ENCODE assay signal across 8 cellular contexts in the genomic region with DNA sequence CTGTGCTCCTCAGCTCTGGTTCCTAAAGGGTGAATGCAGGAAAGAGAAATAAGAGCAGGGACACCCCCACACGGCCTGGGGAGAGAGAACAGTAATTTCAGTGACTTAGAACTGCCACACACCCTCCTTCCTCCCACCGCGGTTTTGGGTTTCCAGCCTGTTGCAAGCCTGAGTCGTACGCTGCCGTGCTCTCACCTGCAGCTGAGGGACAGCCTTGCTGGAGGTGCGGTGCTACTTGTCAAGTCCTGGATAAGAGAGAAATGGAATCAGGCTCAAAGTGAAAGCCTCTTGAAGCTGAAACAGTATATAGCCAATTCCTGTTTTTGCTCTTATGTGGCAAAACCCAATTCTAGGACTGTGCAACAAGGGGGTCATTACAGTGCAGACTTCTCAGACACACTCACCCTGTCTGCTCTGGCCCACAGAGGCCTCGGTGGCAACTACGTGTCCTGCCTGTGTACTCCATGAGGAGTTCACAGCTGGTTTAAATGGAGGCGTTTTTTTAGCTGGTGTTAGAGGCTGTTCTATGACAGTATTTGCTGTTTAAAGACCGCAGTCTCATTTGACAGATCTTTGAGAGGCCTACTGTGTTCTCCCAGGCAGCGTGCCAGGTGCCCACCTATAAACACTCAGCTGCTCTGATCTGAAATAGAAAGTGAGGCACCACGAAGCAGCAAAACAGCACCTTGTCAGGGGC. TPM values are rescaled to one million over a fixed set of nuclear protein-coding genes. Genes with fewer than 3 reads are reported as not detected.
DNase-seq lines count a peak whose midpoint lies in the region; ATAC-seq and TF ChIP-seq lines count a peak whose summit lies in the region.

No MANE protein-coding gene starts in this region.

- intact Hi-C loops in Panc1 (cut with micrococcal nuclease; ENCODE audit: unreplicated experiment), result no loop called here
- intact Hi-C loops in activated naive CD4-positive, alpha-beta T cell treated with anti-CD3 and anti-CD28 coated beads for 36 hours (cut with micrococcal nuclease), result loop anchor here (1.0 to 5.0 kb wide), 4 partner anchors 13 to 68 kb away; no protein-coding TSS in a partner anchor
- intact Hi-C loops in right lobe of liver (cut with DNase I), result no loop called here
- intact Hi-C loops in Caco-2 (cut with micrococcal nuclease; ENCODE audit: unreplicated experiment), result no loop called here

- H3K4me3 ChIP-seq in Panc1 (ENCODE audit: low read depth in 2 of 2, low read length in 2 of 2) (no peak overlapping the region), right lobe of liver (no peak overlapping the region), Caco-2 (ENCODE audit: low read depth, low read length) (no peak overlapping the region)

- BruUV-seq in Panc1 (replicated peaks; lab: Mats Ljungman, UMichigan) (no TSS peak), Caco-2 (replicated peaks; lab: Mats Ljungman, UMichigan) (no TSS peak)

- H3K9me3 Mint-ChIP-seq in activated naive CD4-positive, alpha-beta T cell treated with anti-CD3 and anti-CD28 coated beads for 36 hours, result no peaks in the 10 kb centered on the region
- no peaks in the 10 kb centered on the region for H3K9me3 Mint-ChIP-seq in Caco-2 (ENCODE audit: unreplicated experiment)

- in situ Hi-C loops in Panc1 (cut with HindIII; ENCODE audit: low pct_unique_long_range_greater_than_20kb, low sequenced_read_pairs), result no loop called here

- POLR2A ChIA-PET in GM10248 (lab: Yijun Ruan, JAX) (no interaction called here), Panc1 (lab: Charles Lee) (interaction anchor here (0.5 to 0.6 kb wide), 2 partner anchors 40 to 71 kb away, joined by 3 to 4 read pairs; no protein-coding TSS in a partner anchor), Caco-2 (lab: Charles Lee) (no interaction called here)

- H3K27me3 ChIP-seq in Panc1 (ENCODE audit: control insufficient read depth, insufficient read depth, low read length) (no peaks in the 10 kb centered on the region), right lobe of liver (no peaks in the 10 kb centered on the region), Caco-2 (replicated peaks; ENCODE audit: control insufficient read depth, insufficient read depth, low read length) (no peaks in the 10 kb centered on the region)

- H3K4me3 Mint-ChIP-seq in activated naive CD4-positive, alpha-beta T cell treated with anti-CD3 and anti-CD28 coated beads for 36 hours, result peak overlapping the region; percentile 38
- no peak overlapping the region for H3K4me3 Mint-ChIP-seq in Caco-2 (ENCODE audit: unreplicated experiment)

- peaks cover 78% of the 10 kb centered on the region for H3K4me1 Mint-ChIP-seq in activated naive CD4-positive, alpha-beta T cell treated with anti-CD3 and anti-CD28 coated beads for 36 hours (ENCODE audit: low read depth)
- H3K4me1 Mint-ChIP-seq in Caco-2 (ENCODE audit: low read depth, unreplicated experiment), result no peaks in the 10 kb centered on the region

- H3K27ac ChIP-seq in Panc1 (ENCODE audit: low read length) (peak overlapping the region; percentile 37), right lobe of liver (peak overlapping the region; percentile 46 to 59 (median 54))

- H3K4me1 ChIP-seq in Panc1 (ENCODE audit: control insufficient read depth, insufficient read depth, low read length) (peaks cover 26% of the 10 kb centered on the region), right lobe of liver (peaks cover 0 to 52% (median 21%) of the 10 kb centered on the region in 4 donors), Caco-2 (peaks cover 6% of the 10 kb centered on the region)

- TF ChIP-seq POLR2A in right lobe of liver (IDR thresholded peaks at IDR 0.05), result no peak

- TF ChIP-seq CTCF in GM10248 (IDR thresholded peaks at IDR 0.05; ENCODE audit: control extremely low read depth, extremely low read depth, low read depth, missing control alignments) (no peak), Panc1 (IDR thresholded peaks at IDR 0.05) (no peak), right lobe of liver (IDR thresholded peaks at IDR 0.05) (no peak), Caco-2 (IDR thresholded peaks at IDR 0.05; ENCODE audit: insufficient read depth in 1 of 2, low read depth in 1 of 2, low read length in 1 of 2, severe bottlenecking in 1 of 2, unreplicated experiment in 1 of 2) (no peak)

- peak overlapping the region; percentile 65 for H3K27ac Mint-ChIP-seq in activated naive CD4-positive, alpha-beta T cell treated with anti-CD3 and anti-CD28 coated beads for 36 hours
- no peak overlapping the region for H3K27ac Mint-ChIP-seq in Caco-2 (ENCODE audit: unreplicated experiment)

- H3K36me3 ChIP-seq in Panc1 (ENCODE audit: control insufficient read depth, insufficient read depth, low read length), result peaks cover 4% of the 10 kb centered on the region
- peaks cover 0 to 3% (median 1%) of the 10 kb centered on the region in 4 donors for H3K36me3 ChIP-seq in right lobe of liver
- no peaks in the 10 kb centered on the region for H3K36me3 ChIP-seq in Caco-2 (ENCODE audit: control insufficient read depth, insufficient read depth, low read length)

- DNase-seq in GM10248 (ENCODE audit: extremely low spot score) (peak; percentile 56), Panc1 (ENCODE audit: low read depth, low spot score) (no peak), right lobe of liver (peak in 1 of 3 donors; percentile 52), Caco-2 (no peak), NCI-H345 treated with DMSO at 0.1 percent for 48 hours (lab: John Stamatoyannopoulos, UW; ENCODE audit: unreplicated experiment) (no peak)
- peak; percentile 97 for DNase-seq in activated naive CD4-positive, alpha-beta T cell treated with anti-CD3 and anti-CD28 coated beads for 36 hours
- peak; percentile 51 to 63 for DNase-seq in stimulated activated CD8-positive, alpha-beta memory T cell treated with anti-CD3 and anti-CD28 coated beads, Interleukin-2, amount 100 ng/mL, for 1 hour (ENCODE audit: low read depth in 2 of 2)

- 19% methylated on average over 4 of the region's 13 CpGs for WGBS in right lobe of liver (ENCODE audit: insufficient coverage, low coverage, low lambda C conversion rate, missing lambda C conversion rate)

- CTCF ChIA-PET in GM10248 (lab: Yijun Ruan, JAX) (interaction anchor here (0.9 to 5.7 kb wide), 13 partner anchors 10 to 143 kb away, joined by 3 to 23 read pairs (median 5); no protein-coding TSS in a partner anchor), Panc1 (lab: Charles Lee) (interaction anchor here (0.6 kb wide), 2 partner anchors 35 to 403 kb away, joined by 3 to 5 read pairs; a partner anchor contains a TSS), Caco-2 (lab: Charles Lee) (no interaction called here)
- CTCF ChIA-PET in activated naive CD4-positive, alpha-beta T cell treated with anti-CD3 and anti-CD28 coated beads for 36 hours (lab: Charles Lee), result interaction anchor here (0.6 to 3.1 kb wide), 14 partner anchors 9 to 74 kb away, joined by 3 to 18 read pairs (median 6); no protein-coding TSS in a partner anchor

- peaks cover 16% of the 10 kb centered on the region for H3K36me3 Mint-ChIP-seq in activated naive CD4-positive, alpha-beta T cell treated with anti-CD3 and anti-CD28 coated beads for 36 hours (ENCODE audit: low read depth)
- H3K36me3 Mint-ChIP-seq in Caco-2 (ENCODE audit: insufficient read depth, unreplicated experiment), result peaks cover under 1% of the 10 kb centered on the region

- no peaks in the 10 kb centered on the region for H3K27me3 Mint-ChIP-seq in activated naive CD4-positive, alpha-beta T cell treated with anti-CD3 and anti-CD28 coated beads for 36 hours (ENCODE audit: low read depth)
- no peaks in the 10 kb centered on the region for H3K27me3 Mint-ChIP-seq in Caco-2 (ENCODE audit: insufficient read depth, unreplicated experiment)

- H3K9me3 ChIP-seq in Panc1 (ENCODE audit: control insufficient read depth, insufficient read depth, low read depth, low read length) (no peaks in the 10 kb centered on the region), right lobe of liver (no peaks in the 10 kb centered on the region), Caco-2 (no peaks in the 10 kb centered on the region)

- ATAC-seq in HG02623 (IDR thresholded peaks at IDR 0.05; ENCODE audit: unreplicated experiment) (peak; percentile 63), Panc1 (peak; percentile 24; the same call in 1 of the 2 replicates), right lobe of liver (peak; percentile 25 to 63 (median 58))

RNA-seq across cellular contexts. Expression of a gene that starts 42.9 kb away (rescaled TPM):
- total RNA-seq in Panc1 (2021; ENCODE audit: unreplicated experiment) (59.3 TPM), right lobe of liver (10 to 100 TPM; 23.7 to 81.4 (median 29.6) TPM), Caco-2 (2022) (18.3 and 19.1 TPM in 2 replicates)
- polyA plus RNA-seq in Panc1 (2012; ENCODE audit: insufficient read length), result 45.7 TPM
- 10 to 100 TPM; 57.1 to 60.3 TPM for total RNA-seq in activated naive CD4-positive, alpha-beta T cell treated with anti-CD3 and anti-CD28 coated beads for 36 hours

RNA-seq across cellular contexts. Expression of a gene that starts 57.7 kb away (rescaled TPM):
- total RNA-seq in Panc1 (2021; ENCODE audit: unreplicated experiment), result not detected
- polyA plus RNA-seq in Panc1 (2012; ENCODE audit: insufficient read length), result 0.38 TPM
- not detected for total RNA-seq in activated naive CD4-positive, alpha-beta T cell treated with anti-CD3 and anti-CD28 coated beads for 36 hours
- total RNA-seq in right lobe of liver, result not detected
- total RNA-seq in Caco-2 (2022), result not detected in 2 replicates

Comparison
In these comparisons a context has a peak if more than half of its experiments do, and no peak if none do; other contexts are left out.
1. DNase-seq: peak in GM10248 (single experiment), activated naive CD4-positive, alpha-beta T cell treated with anti-CD3 and anti-CD28 coated beads for 36 hours (single experiment) and stimulated activated CD8-positive, alpha-beta memory T cell treated with anti-CD3 and anti-CD28 coated beads, Interleukin-2, amount 100 ng/mL, for 1 hour (2 of 2); none in Panc1 (single experiment), Caco-2 (0 of 2) and NCI-H345 treated with DMSO at 0.1 percent for 48 hours (single experiment).
2. Peak in every context shown above with its lines, with median percentiles within 50 percentile points of each other: ATAC-seq.